1 cellular context compared by ENCODE assay signal in the genomic region with DNA sequence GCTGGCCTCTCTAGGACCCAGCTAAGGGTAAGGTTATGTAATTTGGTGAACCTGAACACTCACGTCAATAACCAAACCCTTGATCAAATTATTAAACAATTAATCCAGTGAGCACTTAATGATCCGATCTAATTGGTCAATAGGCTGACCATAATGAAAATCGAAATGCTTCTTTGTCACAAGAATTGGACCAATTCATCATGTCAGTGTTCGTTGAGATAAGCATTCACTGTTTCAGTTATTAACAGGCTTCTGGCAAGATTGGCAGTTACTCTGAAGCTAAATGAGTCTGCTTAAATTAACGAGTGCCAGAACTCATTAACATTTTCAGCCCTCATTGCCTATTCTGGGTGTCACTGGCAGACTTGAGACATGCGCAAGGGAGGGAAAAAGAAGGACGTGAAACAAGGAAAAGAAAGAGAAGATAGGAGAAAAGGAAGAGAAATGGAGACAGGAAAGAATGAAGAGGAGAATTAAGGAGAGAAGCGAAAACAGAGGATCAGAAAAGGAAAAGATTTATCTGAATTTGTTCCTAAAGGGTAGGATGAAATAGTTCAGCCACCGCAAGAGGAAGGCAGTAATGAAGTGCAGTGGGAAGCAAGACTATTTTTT.
A peak's percentile ranks its signal among the peaks of the same experiment; 100 is the strongest.
TF ChIP-seq lines count a peak whose summit lies in the region.

No MANE protein-coding gene starts in this region.

TF ChIP-seq in K562, 482 proteins besides CTCF, POLR2A, EP300 and RAD21 (continued from another document):
- no peak for TF ChIP-seq POLR2B (IDR thresholded peaks at IDR 0.05; ENCODE audit: low read depth, partially characterized antibody)
- no peak for TF ChIP-seq ZC3H4 (CRISPR knock-in tag; IDR thresholded peaks at IDR 0.05; ENCODE audit: borderline replicate concordance)
- peak; percentile 31; the same call in 1 of the 2 replicates for TF ChIP-seq SMARCA4 (IDR thresholded peaks at IDR 0.05)
- TF ChIP-seq ZNF830 (CRISPR knock-in tag; IDR thresholded peaks at IDR 0.05), result no peak
- 0 out of 2 replicates have a peak, but pooled peaks have one; percentile 39 for TF ChIP-seq DPF2 (IDR thresholded peaks at IDR 0.05)
- peak; percentile 44; the same call in 1 of the 2 replicates for TF ChIP-seq TCF3 (CRISPR knock-in tag; IDR thresholded peaks at IDR 0.05)
- TF ChIP-seq HDGF (IDR thresholded peaks at IDR 0.05), result 0 out of 2 replicates have a peak, but pooled peaks have one; percentile 21
- TF ChIP-seq DACH1 (IDR thresholded peaks at IDR 0.05; ENCODE audit: partially characterized antibody), result peak; percentile 88
- no peak for TF ChIP-seq ETV5 (CRISPR knock-in tag; IDR thresholded peaks at IDR 0.05; ENCODE audit: low read depth)
- no peak for TF ChIP-seq NCOR1 (IDR thresholded peaks at IDR 0.05)
- TF ChIP-seq ZNF512 (tag; IDR thresholded peaks at IDR 0.05), result peak; percentile 67; the same call in 1 of the 2 replicates
- no peak for TF ChIP-seq ZNF224 (CRISPR knock-in tag; IDR thresholded peaks at IDR 0.05)
- TF ChIP-seq, protein P1, sequence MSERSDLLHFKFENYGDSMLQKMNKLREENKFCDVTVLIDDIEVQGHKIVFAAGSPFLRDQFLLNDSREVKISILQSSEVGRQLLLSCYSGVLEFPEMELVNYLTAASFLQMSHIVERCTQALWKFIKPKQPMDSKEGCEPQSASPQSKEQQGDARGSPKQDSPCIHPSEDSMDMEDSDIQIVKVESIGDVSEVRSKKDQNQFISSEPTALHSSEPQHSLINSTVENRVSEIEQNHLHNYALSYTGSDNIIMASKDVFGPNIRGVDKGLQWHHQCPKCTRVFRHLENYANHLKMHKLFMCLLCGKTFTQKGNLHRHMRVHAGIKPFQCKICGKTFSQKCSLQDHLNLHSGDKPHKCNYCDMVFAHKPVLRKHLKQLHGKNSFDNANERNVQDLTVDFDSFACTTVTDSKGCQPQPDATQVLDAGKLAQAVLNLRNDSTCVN (CRISPR knock-in tag; IDR thresholded peaks at IDR 0.05), result no peak
TF ChIP-seq in K562: peak in this region for 18.
